Comparison of ENCODE assay signal across 8 cellular contexts in genomic region chr14:106843951-106844483, GRCh38.
DNase-seq lines count a peak whose midpoint lies in the region; ATAC-seq lines count a peak whose summit lies in the region.

No MANE protein-coding gene starts in this region.

- DNase-seq in HAP-1 (ENCODE audit: low spot score in 2 of 2) (peak in 1 of 2 experiments; percentile 16), T-helper 9 cell (peak; percentile 9), epithelial cell of prostate (ENCODE audit: low read depth, low spot score) (no peak), renal cortical epithelial cell (ENCODE audit: low read depth) (peak; percentile 47), dedifferentiated amniotic fluid mesenchymal stem cell (ENCODE audit: extremely low spot score) (no peak), H7 (no peak)

- no peaks in the 10 kb centered on the region for H3K79me2 ChIP-seq in ACC112 (ENCODE audit: control insufficient read depth, insufficient read depth, low read length, unreplicated experiment)

- in situ Hi-C loops in HAP-1 (cut with MboI; ENCODE audit: low sequenced_read_pairs), result no loop called here

- ATAC-seq in GM19395 (IDR thresholded peaks at IDR 0.05; ENCODE audit: unreplicated experiment), result no peak

- H3K4me1 ChIP-seq in ACC112 (ENCODE audit: control insufficient read depth, insufficient read depth, low read length, unreplicated experiment) (no peaks in the 10 kb centered on the region), HAP-1 (no peaks in the 10 kb centered on the region)

- H3K36me3 ChIP-seq in ACC112 (ENCODE audit: insufficient read depth, low read length) (no peaks in the 10 kb centered on the region), HAP-1 (replicated peaks) (no peaks in the 10 kb centered on the region), H7 (replicated peaks; ENCODE audit: control insufficient read depth, insufficient read depth, low read length) (no peaks in the 10 kb centered on the region)

- H3K4me3 ChIP-seq in ACC112 (ENCODE audit: low read depth, low read length) (peak overlapping the region; percentile 65), HAP-1 (peak overlapping the region; percentile 21), H7 (ENCODE audit: insufficient read depth, low read depth, low read length) (no peak overlapping the region)

- H3K27me3 ChIP-seq in ACC112 (ENCODE audit: insufficient read depth, low read length), result no peaks in the 10 kb centered on the region
- 0 out of 2 replicates have a peak, but pooled peaks cover 6% of the 10 kb centered on the region for H3K27me3 ChIP-seq in HAP-1 (ENCODE audit: low read depth)
- H3K27me3 ChIP-seq in H7 (ENCODE audit: control insufficient read depth, insufficient read depth, low read length), result no peaks in the 10 kb centered on the region

- H3K9me3 ChIP-seq in HAP-1, result no peaks in the 10 kb centered on the region

- no peak overlapping the region for H3K27ac ChIP-seq in ACC112 (ENCODE audit: low read depth, low read length)
- peak overlapping the region; percentile 66 for H3K27ac ChIP-seq in epithelial cell of prostate

- no peak overlapping the region for H2AFZ ChIP-seq in ACC112 (ENCODE audit: low read length, unreplicated experiment)

Comparison
In these comparisons a context has a peak if more than half of its experiments do, and no peak if none do; other contexts are left out.
1. DNase-seq: peak in T-helper 9 cell (single experiment) and renal cortical epithelial cell (single experiment); none in epithelial cell of prostate (single experiment), dedifferentiated amniotic fluid mesenchymal stem cell (single experiment) and H7 (single experiment).